13 cellular contexts compared by ENCODE assay signal in the genomic region with DNA sequence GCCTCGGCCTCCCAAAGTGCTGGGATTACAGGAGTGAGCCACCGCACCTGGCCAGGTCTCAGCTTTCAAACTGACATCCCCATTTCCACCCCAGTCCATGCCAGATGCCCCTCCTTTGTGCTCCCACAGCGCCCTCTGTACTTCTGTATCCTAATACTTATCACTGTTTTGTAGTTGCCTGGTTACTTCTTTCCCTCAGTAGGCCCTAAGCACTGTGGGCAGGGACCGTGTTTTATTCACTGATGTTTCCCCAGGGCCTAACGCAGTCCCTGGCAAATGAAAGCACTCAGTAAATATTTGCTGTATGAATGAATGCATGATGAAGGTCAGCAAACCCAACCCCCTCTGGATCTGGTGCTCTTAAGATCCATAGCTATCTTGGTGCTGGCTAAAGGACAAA. TPM values are rescaled to one million over a fixed set of nuclear protein-coding genes. Genes with fewer than 3 reads are reported as not detected.
DNase-seq lines count a peak whose midpoint lies in the region; ATAC-seq, FAIRE-seq and TF ChIP-seq lines count a peak whose summit lies in the region.
"Had no signal": no experiment of that assay in that cellular context is flagged by ENCODE, and none has a peak within 500 bp of the region (broad histone marks: within the 10 kb centered on the region; RNA-seq: fewer than 3 reads in every experiment).

No MANE protein-coding gene starts in this region.

- intact Hi-C loops in endothelial cell of umbilical vein (cut with micrococcal nuclease) = loop anchor here (2.0 kb wide), 1 partner anchor 143 kb away; the partner anchor contains the start of gene TPP1

- H3K36me3 ChIP-seq in endothelial cell of umbilical vein (ENCODE audit: control insufficient read depth in 2 of 2, extremely low read depth in 1 of 2, insufficient read depth in 2 of 2, low read length in 2 of 2) = peaks cover 2 to 16% of the 10 kb centered on the region in 2 experiments

- no peak for DNase-seq in activated naive CD8-positive, alpha-beta T cell treated with anti-CD3 and anti-CD28 coated beads, Interleukin-2, amount 50 U/mL, for 24 hours
- DNase-seq in NCI-H748 (lab: John Stamatoyannopoulos, UW; ENCODE audit: unreplicated experiment) = peak; percentile 63
- no peak for DNase-seq in endothelial cell of umbilical vein (ENCODE audit: low read depth, low spot score)
- no peak for DNase-seq in type B pancreatic cell (ENCODE audit: extremely low spot score, unreplicated experiment)
- DNase-seq in T-helper 2 cell treated with Interferon-gamma antibody and Interleukin-4, amounts not matched to agents 5 μg/mL and 100 μg/mL, for 36 hours (ENCODE audit: low spot score) = no peak
- no peak for DNase-seq in LoVo (ENCODE audit: low spot score)
- DNase-seq: activated gamma-delta T cell treated with Interleukin-2 at 50 U/mL for 16 hours; dermis blood vessel endothelial cell; hypothalamus; stimulated activated naive CD4-positive, alpha-beta T cell treated with Interleukin-2 at 50 U/mL for 16 hours had no signal

- FAIRE-seq in endothelial cell of umbilical vein (lab: Jason Lieb, UNC) = no peak

- no peak overlapping the region for H3K4me3 Mint-ChIP-seq in activated naive CD8-positive, alpha-beta T cell
- no peak overlapping the region for H3K4me3 Mint-ChIP-seq in activated naive CD8-positive, alpha-beta T cell treated with anti-CD3 and anti-CD28 coated beads, Interleukin-2, amount 50 U/mL, for 24 hours
- peak overlapping the region; percentile 70 for H3K4me3 Mint-ChIP-seq in type B pancreatic cell
- no peak overlapping the region for H3K4me3 Mint-ChIP-seq in T-helper 2 cell treated with Interferon-gamma antibody and Interleukin-4, amounts not matched to agents 5 μg/mL and 100 μg/mL, for 36 hours

- H3K4me3 ChIP-seq in endothelial cell of umbilical vein (replicated peaks in 1 of 3; ENCODE audit: insufficient read depth in 1 of 3, low read depth in 1 of 3, low read length in 3 of 3) = no peak overlapping the region

- H3K27me3 Mint-ChIP-seq in activated naive CD8-positive, alpha-beta T cell = no peaks in the 10 kb centered on the region
- H3K27me3 Mint-ChIP-seq in activated naive CD8-positive, alpha-beta T cell treated with anti-CD3 and anti-CD28 coated beads, Interleukin-2, amount 50 U/mL, for 24 hours = no peaks in the 10 kb centered on the region
- no peaks in the 10 kb centered on the region for H3K27me3 Mint-ChIP-seq in type B pancreatic cell
- H3K27me3 Mint-ChIP-seq in T-helper 2 cell treated with Interferon-gamma antibody and Interleukin-4, amounts not matched to agents 5 μg/mL and 100 μg/mL, for 36 hours (ENCODE audit: low read depth) = peaks cover 2% of the 10 kb centered on the region

- H3K4me1 Mint-ChIP-seq in activated naive CD8-positive, alpha-beta T cell (ENCODE audit: low read depth) = peaks cover 34% of the 10 kb centered on the region
- peaks cover 34% of the 10 kb centered on the region for H3K4me1 Mint-ChIP-seq in activated naive CD8-positive, alpha-beta T cell treated with anti-CD3 and anti-CD28 coated beads, Interleukin-2, amount 50 U/mL, for 24 hours
- peaks cover 32% of the 10 kb centered on the region for H3K4me1 Mint-ChIP-seq in type B pancreatic cell (ENCODE audit: unreplicated experiment)
- H3K4me1 Mint-ChIP-seq in T-helper 2 cell treated with Interferon-gamma antibody and Interleukin-4, amounts not matched to agents 5 μg/mL and 100 μg/mL, for 36 hours (ENCODE audit: low read depth) = peaks cover 23% of the 10 kb centered on the region

- no TSS peak for BruUV-seq in endothelial cell of umbilical vein (replicated peaks; lab: Mats Ljungman, UMichigan)

- no peak overlapping the region for H3K27ac ChIP-seq in endothelial cell of umbilical vein (ENCODE audit: insufficient read depth, low read depth, low read length)

- no peak for ATAC-seq in activated naive CD8-positive, alpha-beta T cell treated with anti-CD3 and anti-CD28 coated beads, Interleukin-2, amount 50 U/mL, for 24 hours
- no peak for ATAC-seq in GM18870 (IDR thresholded peaks at IDR 0.05; ENCODE audit: unreplicated experiment)

- H3K9me1 ChIP-seq in endothelial cell of umbilical vein (replicated peaks; ENCODE audit: control insufficient read depth, extremely low read depth, insufficient read depth, low read length) = no peaks in the 10 kb centered on the region

- peaks cover 21% of the 10 kb centered on the region for H3K79me2 ChIP-seq in endothelial cell of umbilical vein (ENCODE audit: control insufficient read depth, insufficient read depth, low read length)

- dilution Hi-C loops in endothelial cell of umbilical vein (cut with MboI; ENCODE audit: extremely low pct_ligation_motif_present, low sequenced_read_pairs) = no loop called here

- no peaks in the 10 kb centered on the region for H3K9me3 Mint-ChIP-seq in activated naive CD8-positive, alpha-beta T cell (ENCODE audit: low read depth)
- no peaks in the 10 kb centered on the region for H3K9me3 Mint-ChIP-seq in activated naive CD8-positive, alpha-beta T cell treated with anti-CD3 and anti-CD28 coated beads, Interleukin-2, amount 50 U/mL, for 24 hours
- H3K9me3 Mint-ChIP-seq in type B pancreatic cell = no peaks in the 10 kb centered on the region
- H3K9me3 Mint-ChIP-seq in T-helper 2 cell treated with Interferon-gamma antibody and Interleukin-4, amounts not matched to agents 5 μg/mL and 100 μg/mL, for 36 hours = no peaks in the 10 kb centered on the region

- CTCF ChIA-PET in endothelial cell of umbilical vein (lab: Charles Lee) = interaction anchor here (0.8 to 3.5 kb wide), 4 partner anchors 30 to 97 kb away, joined by 3 to 32 read pairs (median 7); no protein-coding TSS in a partner anchor

- H3K9ac ChIP-seq in endothelial cell of umbilical vein (replicated peaks; ENCODE audit: extremely low read depth, insufficient read depth, low read length) = no peak overlapping the region

- H4K20me1 ChIP-seq in endothelial cell of umbilical vein (replicated peaks; ENCODE audit: control insufficient read depth, extremely low read depth, insufficient read depth, low read length) = no peaks in the 10 kb centered on the region

- no peak for TF ChIP-seq CTCF in endothelial cell of umbilical vein (IDR thresholded peaks at IDR 0.05; ENCODE audit: extremely low read depth in 1 of 2, insufficient read depth in 1 of 2, low read depth in 1 of 2, low read length in 2 of 2)
- no peak for TF ChIP-seq CTCF in type B pancreatic cell (conservative IDR thresholded peaks at IDR 0.05)

- peaks cover 2% of the 10 kb centered on the region for H3K36me3 Mint-ChIP-seq in activated naive CD8-positive, alpha-beta T cell
- peaks cover 24% of the 10 kb centered on the region for H3K36me3 Mint-ChIP-seq in activated naive CD8-positive, alpha-beta T cell treated with anti-CD3 and anti-CD28 coated beads, Interleukin-2, amount 50 U/mL, for 24 hours (ENCODE audit: low read depth)
- peaks cover 6% of the 10 kb centered on the region for H3K36me3 Mint-ChIP-seq in type B pancreatic cell
- H3K36me3 Mint-ChIP-seq in T-helper 2 cell treated with Interferon-gamma antibody and Interleukin-4, amounts not matched to agents 5 μg/mL and 100 μg/mL, for 36 hours (ENCODE audit: low read depth) = peaks cover 9% of the 10 kb centered on the region

- H3K9me3 ChIP-seq in endothelial cell of umbilical vein (replicated peaks; ENCODE audit: control insufficient read depth, insufficient read depth, low read length) = no peaks in the 10 kb centered on the region

- no peak overlapping the region for H2AFZ ChIP-seq in endothelial cell of umbilical vein (ENCODE audit: low read depth, low read length)

- TF ChIP-seq POLR2A in endothelial cell of umbilical vein (IDR thresholded peaks at IDR 0.05; ENCODE audit: low read depth, low read length) = peak; percentile 1

- no peaks in the 10 kb centered on the region for H3K27me3 ChIP-seq in endothelial cell of umbilical vein (ENCODE audit: control insufficient read depth in 2 of 2, insufficient read depth in 2 of 2, low read length in 2 of 2)

- POLR2A ChIA-PET in endothelial cell of umbilical vein (lab: Charles Lee) = no interaction called here

- H3K4me1 ChIP-seq in endothelial cell of umbilical vein (ENCODE audit: control insufficient read depth, extremely low read depth, insufficient read depth, low read length) = peaks cover 20% of the 10 kb centered on the region

- H3K27ac Mint-ChIP-seq in activated naive CD8-positive, alpha-beta T cell = peak overlapping the region; percentile 50
- no peak overlapping the region for H3K27ac Mint-ChIP-seq in activated naive CD8-positive, alpha-beta T cell treated with anti-CD3 and anti-CD28 coated beads, Interleukin-2, amount 50 U/mL, for 24 hours
- H3K27ac Mint-ChIP-seq in type B pancreatic cell = peak overlapping the region; percentile 85
- no peak overlapping the region for H3K27ac Mint-ChIP-seq in T-helper 2 cell treated with Interferon-gamma antibody and Interleukin-4, amounts not matched to agents 5 μg/mL and 100 μg/mL, for 36 hours

- H3K4me2 ChIP-seq in endothelial cell of umbilical vein (ENCODE audit: insufficient read depth, low read length) = no peak overlapping the region

RNA-seq across cellular contexts. Expression of gene TRIM3, which starts 2.2 kb away (rescaled TPM):
- 25.6 and 29.2 TPM in 2 replicates for total RNA-seq in endothelial cell of umbilical vein
- 21.8 and 22.2 TPM in 2 replicates for polyA plus RNA-seq in endothelial cell of umbilical vein
- 10.5 and 14.0 TPM in 2 replicates for polyA plus RNA-seq in endothelial cell of umbilical vein (2011; cell fraction: cytosol; rRNA removed)
- polyA plus RNA-seq in endothelial cell of umbilical vein (2011; cell fraction: nucleus; rRNA removed) = 86.5 and 90.7 TPM in 2 replicates
- 20.7 and 23.7 TPM in 2 replicates for polyA plus RNA-seq in endothelial cell of umbilical vein (2012)
- polyA minus RNA-seq in endothelial cell of umbilical vein = 27.8 and 39.3 TPM in 2 replicates
- 3.0 TPM for polyA minus RNA-seq in endothelial cell of umbilical vein (2011; cell fraction: cytosol; rRNA and poly(A)+ RNA removed)
- 23.7 and 34.0 TPM in 2 replicates for polyA minus RNA-seq in endothelial cell of umbilical vein (2011; cell fraction: nucleus; rRNA and poly(A)+ RNA removed)
- total RNA-seq in type B pancreatic cell (ENCODE audit: low replicate concordance) = 15.6 and 22.9 TPM in 2 replicates

RNA-seq across cellular contexts. Expression of gene ARFIP2, which starts 5.2 kb away (rescaled TPM):
- total RNA-seq in endothelial cell of umbilical vein (46.7 and 48.4 TPM in 2 replicates), type B pancreatic cell (ENCODE audit: low replicate concordance) (60.9 and 77.3 TPM in 2 replicates)
- 62.9 and 64.6 TPM in 2 replicates for polyA plus RNA-seq in endothelial cell of umbilical vein
- polyA plus RNA-seq in endothelial cell of umbilical vein (2011; cell fraction: cytosol; rRNA removed) = 62.8 and 66.9 TPM in 2 replicates
- polyA plus RNA-seq in endothelial cell of umbilical vein (2011; cell fraction: nucleus; rRNA removed) = 182 and 186 TPM in 2 replicates
- 45.9 and 53.9 TPM in 2 replicates for polyA plus RNA-seq in endothelial cell of umbilical vein (2012)
- 69.7 and 72.9 TPM in 2 replicates for polyA minus RNA-seq in endothelial cell of umbilical vein
- 30.1 TPM for polyA minus RNA-seq in endothelial cell of umbilical vein (2011; cell fraction: cytosol; rRNA and poly(A)+ RNA removed)
- 44.2 and 61.9 TPM in 2 replicates for polyA minus RNA-seq in endothelial cell of umbilical vein (2011; cell fraction: nucleus; rRNA and poly(A)+ RNA removed)

RNA-seq across cellular contexts. Expression of gene TIMM10B, which starts 5.4 kb away (rescaled TPM):
- total RNA-seq in endothelial cell of umbilical vein (29.2 and 31.3 TPM in 2 replicates), type B pancreatic cell (ENCODE audit: low replicate concordance) (31.2 and 35.7 TPM in 2 replicates)
- 36.5 and 41.8 TPM in 2 replicates for polyA plus RNA-seq in endothelial cell of umbilical vein
- polyA plus RNA-seq in endothelial cell of umbilical vein (2011; cell fraction: cytosol; rRNA removed) = 27.9 and 34.4 TPM in 2 replicates
- 37.3 and 38.2 TPM in 2 replicates for polyA plus RNA-seq in endothelial cell of umbilical vein (2011; cell fraction: nucleus; rRNA removed)
- 22.2 and 26.3 TPM in 2 replicates for polyA plus RNA-seq in endothelial cell of umbilical vein (2012)
- 27.1 and 43.6 TPM in 2 replicates for polyA minus RNA-seq in endothelial cell of umbilical vein
- 22.1 TPM for polyA minus RNA-seq in endothelial cell of umbilical vein (2011; cell fraction: cytosol; rRNA and poly(A)+ RNA removed)
- polyA minus RNA-seq in endothelial cell of umbilical vein (2011; cell fraction: nucleus; rRNA and poly(A)+ RNA removed) = 48.0 and 51.8 TPM in 2 replicates

RNA-seq across cellular contexts. Expression of gene DNHD1, which starts 21.1 kb away (rescaled TPM):
- total RNA-seq in endothelial cell of umbilical vein (6.5 and 8.6 TPM in 2 replicates), type B pancreatic cell (ENCODE audit: low replicate concordance) (5.6 and 9.9 TPM in 2 replicates)
- 3.7 and 4.4 TPM in 2 replicates for polyA plus RNA-seq in endothelial cell of umbilical vein
- 0.85 and 1.3 TPM in 2 replicates for polyA plus RNA-seq in endothelial cell of umbilical vein (2011; cell fraction: cytosol; rRNA removed)
- 29.1 and 33.8 TPM in 2 replicates for polyA plus RNA-seq in endothelial cell of umbilical vein (2011; cell fraction: nucleus; rRNA removed)
- polyA plus RNA-seq in endothelial cell of umbilical vein (2012) = 3.2 and 4.4 TPM in 2 replicates
- polyA minus RNA-seq in endothelial cell of umbilical vein = 19.2 and 24.5 TPM in 2 replicates
- 6.0 TPM for polyA minus RNA-seq in endothelial cell of umbilical vein (2011; cell fraction: cytosol; rRNA and poly(A)+ RNA removed)
- 18.9 and 23.4 TPM in 2 replicates for polyA minus RNA-seq in endothelial cell of umbilical vein (2011; cell fraction: nucleus; rRNA and poly(A)+ RNA removed)

RNA-seq across cellular contexts. Expression of gene HPX, which starts 35.1 kb away (rescaled TPM):
- total RNA-seq in endothelial cell of umbilical vein = 1.3 and 2.1 TPM in 2 replicates
- polyA plus RNA-seq in endothelial cell of umbilical vein = 1.5 and 1.6 TPM in 2 replicates
- 0.32 and 0.45 TPM in 2 replicates for polyA plus RNA-seq in endothelial cell of umbilical vein (2011; cell fraction: cytosol; rRNA removed)
- 14.1 and 14.4 TPM in 2 replicates for polyA plus RNA-seq in endothelial cell of umbilical vein (2011; cell fraction: nucleus; rRNA removed)
- 0.93 and 1.6 TPM in 2 replicates for polyA plus RNA-seq in endothelial cell of umbilical vein (2012)
- polyA minus RNA-seq in endothelial cell of umbilical vein = 1.4 and 2.5 TPM in 2 replicates
- not detected for polyA minus RNA-seq in endothelial cell of umbilical vein (2011; cell fraction: cytosol; rRNA and poly(A)+ RNA removed)
- 7.0 and 8.2 TPM in 2 replicates for polyA minus RNA-seq in endothelial cell of umbilical vein (2011; cell fraction: nucleus; rRNA and poly(A)+ RNA removed)
- 1.5 and 1.9 TPM in 2 replicates for total RNA-seq in type B pancreatic cell (ENCODE audit: low replicate concordance)
- total RNA-seq: myocyte had no signal

Comparison
In these comparisons a context has a peak if more than half of its experiments do, and no peak if none do; other contexts are left out.
1. H3K27ac Mint-ChIP-seq: peak in activated naive CD8-positive, alpha-beta T cell (single experiment) and type B pancreatic cell (single experiment); none in activated naive CD8-positive, alpha-beta T cell treated with anti-CD3 and anti-CD28 coated beads, Interleukin-2, amount 50 U/mL, for 24 hours (single experiment) and T-helper 2 cell treated with Interferon-gamma antibody and Interleukin-4, amounts not matched to agents 5 μg/mL and 100 μg/mL, for 36 hours (single experiment).